12 cellular contexts compared by ENCODE assay signal in genomic region chr19:50565984-50566903, GRCh38. TPM values are rescaled to one million over a fixed set of nuclear protein-coding genes. Genes with fewer than 3 reads are reported as not detected.
DNase-seq lines count a peak whose midpoint lies in the region; ATAC-seq and TF ChIP-seq lines count a peak whose summit lies in the region.
"Had no signal": no experiment of that assay in that cellular context is flagged by ENCODE, and none has a peak within 500 bp of the region (broad histone marks: within the 10 kb centered on the region; RNA-seq: fewer than 3 reads in every experiment).

No MANE protein-coding gene starts in this region.

- CTCF ChIA-PET in activated CD8-positive, alpha-beta T cell treated with anti-CD3 and anti-CD28 coated beads for 36 hours (lab: Charles Lee), result interaction anchor here (1.5 kb wide), 1 partner anchor 10 kb away, joined by 8 read pairs; no protein-coding TSS in a partner anchor
- CTCF ChIA-PET in activated CD8-positive, alpha-beta T cell treated with anti-CD3 and anti-CD28 coated beads, Interleukin-2, amount 10 ng/mL, durations not matched to agents 7 days and 5 days (lab: Charles Lee), result no interaction called here

- peak; percentile 58 for DNase-seq in activated CD8-positive, alpha-beta T cell treated with anti-CD3 and anti-CD28 coated beads for 36 hours
- no peak for DNase-seq in activated CD8-positive, alpha-beta T cell treated with anti-CD3 and anti-CD28 coated beads, Interleukin-2, amount 10 ng/mL, durations not matched to agents 7 days and 5 days
- DNase-seq in activated naive CD4-positive, alpha-beta T cell treated with anti-CD3 and anti-CD28 coated beads, Interleukin-2, amount 50 U/mL, for 72 hours (ENCODE audit: low spot score in 2 of 2), result no peak
- DNase-seq in islet precursor cell, result peak; percentile 61
- no peak for DNase-seq in stimulated activated naive CD8-positive, alpha-beta T cell treated with anti-CD3 and anti-CD28 coated beads, Interleukin-15, amount 100 ng/mL, for 72 hours
- no peak for DNase-seq in inferior parietal cortex (ENCODE audit: extremely low spot score)
- DNase-seq in hepatic stellate cell (ENCODE audit: low spot score), result no peak
- no peak for DNase-seq in GM19240 (ENCODE audit: insufficient read length, low spot score)
- DNase-seq: NCI-H1048 had no signal

- no peak for TF ChIP-seq CTCF in activated CD8-positive, alpha-beta T cell treated with anti-CD3 and anti-CD28 coated beads for 36 hours (IDR thresholded peaks at IDR 0.05)

- POLR2A ChIA-PET in activated CD8-positive, alpha-beta T cell treated with anti-CD3 and anti-CD28 coated beads for 36 hours (lab: Charles Lee), result no interaction called here
- POLR2A ChIA-PET in activated CD8-positive, alpha-beta T cell treated with anti-CD3 and anti-CD28 coated beads, Interleukin-2, amount 10 ng/mL, durations not matched to agents 7 days and 5 days (lab: Charles Lee), result no interaction called here

- no peak overlapping the region for H3K27ac Mint-ChIP-seq in activated CD8-positive, alpha-beta T cell treated with anti-CD3 and anti-CD28 coated beads for 36 hours
- H3K27ac Mint-ChIP-seq in activated CD8-positive, alpha-beta T cell treated with anti-CD3 and anti-CD28 coated beads, Interleukin-2, amount 10 ng/mL, durations not matched to agents 7 days and 5 days, result no peak overlapping the region
- no peak overlapping the region for H3K27ac Mint-ChIP-seq in activated naive CD4-positive, alpha-beta T cell treated with anti-CD3 and anti-CD28 coated beads, Interleukin-2, amount 50 U/mL, for 72 hours
- H3K27ac Mint-ChIP-seq in stimulated activated naive CD8-positive, alpha-beta T cell treated with anti-CD3 and anti-CD28 coated beads, Interleukin-15, amount 100 ng/mL, for 72 hours, result no peak overlapping the region

- H3K9me3 Mint-ChIP-seq in activated CD8-positive, alpha-beta T cell treated with anti-CD3 and anti-CD28 coated beads for 36 hours, result no peaks in the 10 kb centered on the region
- H3K9me3 Mint-ChIP-seq in activated CD8-positive, alpha-beta T cell treated with anti-CD3 and anti-CD28 coated beads, Interleukin-2, amount 10 ng/mL, durations not matched to agents 7 days and 5 days (ENCODE audit: insufficient read depth), result no peaks in the 10 kb centered on the region
- no peaks in the 10 kb centered on the region for H3K9me3 Mint-ChIP-seq in activated naive CD4-positive, alpha-beta T cell treated with anti-CD3 and anti-CD28 coated beads, Interleukin-2, amount 50 U/mL, for 72 hours
- H3K9me3 Mint-ChIP-seq in stimulated activated naive CD8-positive, alpha-beta T cell treated with anti-CD3 and anti-CD28 coated beads, Interleukin-15, amount 100 ng/mL, for 72 hours, result no peaks in the 10 kb centered on the region

- H3K4me3 Mint-ChIP-seq in activated CD8-positive, alpha-beta T cell treated with anti-CD3 and anti-CD28 coated beads for 36 hours, result peak overlapping the region; percentile 43
- no peak overlapping the region for H3K4me3 Mint-ChIP-seq in activated CD8-positive, alpha-beta T cell treated with anti-CD3 and anti-CD28 coated beads, Interleukin-2, amount 10 ng/mL, durations not matched to agents 7 days and 5 days
- H3K4me3 Mint-ChIP-seq in stimulated activated naive CD8-positive, alpha-beta T cell treated with anti-CD3 and anti-CD28 coated beads, Interleukin-15, amount 100 ng/mL, for 72 hours, result peak overlapping the region; percentile 76 to 81

- peak; percentile 68 for ATAC-seq in activated CD8-positive, alpha-beta T cell treated with anti-CD3 and anti-CD28 coated beads for 36 hours
- no peak for ATAC-seq in activated CD8-positive, alpha-beta T cell treated with anti-CD3 and anti-CD28 coated beads, Interleukin-2, amount 10 ng/mL, durations not matched to agents 7 days and 5 days
- peak; percentile 38 to 61 for ATAC-seq in activated naive CD4-positive, alpha-beta T cell treated with anti-CD3 and anti-CD28 coated beads, Interleukin-2, amount 50 U/mL, for 72 hours
- ATAC-seq in stimulated activated naive CD8-positive, alpha-beta T cell treated with anti-CD3 and anti-CD28 coated beads, Interleukin-15, amount 100 ng/mL, for 72 hours, result peak; percentile 24

- peaks cover 46% of the 10 kb centered on the region for H3K27me3 Mint-ChIP-seq in activated CD8-positive, alpha-beta T cell treated with anti-CD3 and anti-CD28 coated beads for 36 hours
- H3K27me3 Mint-ChIP-seq in activated CD8-positive, alpha-beta T cell treated with anti-CD3 and anti-CD28 coated beads, Interleukin-2, amount 10 ng/mL, durations not matched to agents 7 days and 5 days (ENCODE audit: low read depth), result peaks cover 43% of the 10 kb centered on the region
- H3K27me3 Mint-ChIP-seq in stimulated activated naive CD8-positive, alpha-beta T cell treated with anti-CD3 and anti-CD28 coated beads, Interleukin-15, amount 100 ng/mL, for 72 hours, result peaks cover 70% of the 10 kb centered on the region

- H3K4me1 Mint-ChIP-seq in activated CD8-positive, alpha-beta T cell treated with anti-CD3 and anti-CD28 coated beads for 36 hours (ENCODE audit: low read depth), result peaks cover 16% of the 10 kb centered on the region
- H3K4me1 Mint-ChIP-seq in activated CD8-positive, alpha-beta T cell treated with anti-CD3 and anti-CD28 coated beads, Interleukin-2, amount 10 ng/mL, durations not matched to agents 7 days and 5 days (ENCODE audit: low read depth), result peaks cover 3% of the 10 kb centered on the region
- peaks cover 24% of the 10 kb centered on the region for H3K4me1 Mint-ChIP-seq in stimulated activated naive CD8-positive, alpha-beta T cell treated with anti-CD3 and anti-CD28 coated beads, Interleukin-15, amount 100 ng/mL, for 72 hours

- intact Hi-C loops in activated CD8-positive, alpha-beta T cell treated with anti-CD3 and anti-CD28 coated beads for 36 hours (cut with micrococcal nuclease), result no loop called here

- no peaks in the 10 kb centered on the region for H3K36me3 Mint-ChIP-seq in activated CD8-positive, alpha-beta T cell treated with anti-CD3 and anti-CD28 coated beads for 36 hours (ENCODE audit: low read depth)
- no peaks in the 10 kb centered on the region for H3K36me3 Mint-ChIP-seq in activated CD8-positive, alpha-beta T cell treated with anti-CD3 and anti-CD28 coated beads, Interleukin-2, amount 10 ng/mL, durations not matched to agents 7 days and 5 days (ENCODE audit: low read depth)
- no peaks in the 10 kb centered on the region for H3K36me3 Mint-ChIP-seq in activated naive CD4-positive, alpha-beta T cell treated with anti-CD3 and anti-CD28 coated beads, Interleukin-2, amount 50 U/mL, for 72 hours

RNA-seq across cellular contexts. Expression of gene LRRC4B, which starts 2.0 kb away (rescaled TPM):
- total RNA-seq in activated CD8-positive, alpha-beta T cell treated with anti-CD3 and anti-CD28 coated beads for 36 hours, result not detected
- total RNA-seq in activated CD8-positive, alpha-beta T cell treated with anti-CD3 and anti-CD28 coated beads, Interleukin-2, amount 10 ng/mL, durations not matched to agents 7 days and 5 days, result not detected
- total RNA-seq in activated naive CD4-positive, alpha-beta T cell treated with anti-CD3 and anti-CD28 coated beads, Interleukin-2, amount 50 U/mL, for 72 hours, result not detected
- total RNA-seq: bronchial epithelial cell, fibroblast of villous mesenchyme had no signal

RNA-seq across cellular contexts. Expression of gene ASPDH, which starts 52.5 kb away (rescaled TPM):
- not detected for total RNA-seq in activated CD8-positive, alpha-beta T cell treated with anti-CD3 and anti-CD28 coated beads for 36 hours
- total RNA-seq in activated CD8-positive, alpha-beta T cell treated with anti-CD3 and anti-CD28 coated beads, Interleukin-2, amount 10 ng/mL, durations not matched to agents 7 days and 5 days, result not detected
- not detected for total RNA-seq in activated naive CD4-positive, alpha-beta T cell treated with anti-CD3 and anti-CD28 coated beads, Interleukin-2, amount 50 U/mL, for 72 hours
- total RNA-seq: bronchial epithelial cell, fibroblast of villous mesenchyme, mucosa of gallbladder had no signal

RNA-seq across cellular contexts. Expression of gene JOSD2, which starts 55.3 kb away (rescaled TPM):
- 10 to 100 TPM; 21.6 to 22.6 TPM for total RNA-seq in activated CD8-positive, alpha-beta T cell treated with anti-CD3 and anti-CD28 coated beads for 36 hours
- 10 to 100 TPM; 49.8 to 51.3 TPM for total RNA-seq in activated CD8-positive, alpha-beta T cell treated with anti-CD3 and anti-CD28 coated beads, Interleukin-2, amount 10 ng/mL, durations not matched to agents 7 days and 5 days
- total RNA-seq in activated naive CD4-positive, alpha-beta T cell treated with anti-CD3 and anti-CD28 coated beads, Interleukin-2, amount 50 U/mL, for 72 hours, result 10 to 100 TPM; 27.6 to 29.5 TPM

Comparison
In these comparisons a context has a peak if more than half of its experiments do, and no peak if none do; other contexts are left out.
1. DNase-seq: peak in activated CD8-positive, alpha-beta T cell treated with anti-CD3 and anti-CD28 coated beads for 36 hours (single experiment) and islet precursor cell (single experiment); none in activated CD8-positive, alpha-beta T cell treated with anti-CD3 and anti-CD28 coated beads, Interleukin-2, amount 10 ng/mL, durations not matched to agents 7 days and 5 days (single experiment), activated naive CD4-positive, alpha-beta T cell treated with anti-CD3 and anti-CD28 coated beads, Interleukin-2, amount 50 U/mL, for 72 hours (0 of 2), stimulated activated naive CD8-positive, alpha-beta T cell treated with anti-CD3 and anti-CD28 coated beads, Interleukin-15, amount 100 ng/mL, for 72 hours (0 of 2), inferior parietal cortex (single experiment), hepatic stellate cell (single experiment) and GM19240 (single experiment).